Comparison of ENCODE assay signal across 8 cellular contexts in genomic region chr7:109386959-109387358, GRCh38.
"Had no signal": no experiment of that assay in that cellular context is flagged by ENCODE, and none has a peak within 500 bp of the region (broad histone marks: within the 10 kb centered on the region; RNA-seq: fewer than 3 reads in every experiment).

No MANE protein-coding gene starts in this region.

- DNase-seq: GM23248, GOT3, H7, HFFc6, IMR-90 had no signal

- H3K27ac ChIP-seq: GM23248 had no signal

- H3K4me1 ChIP-seq: HAP-1 had no signal

- H3K4me3 ChIP-seq: GM23248, HAP-1, K562 had no signal

- H2AFZ ChIP-seq: GM23248 had no signal

- H3K9ac ChIP-seq: GM23248 had no signal

- H3K36me3 ChIP-seq: HAP-1 had no signal

- H3K9me3 ChIP-seq: HAP-1 had no signal

- ATAC-seq: HCT116, K562 had no signal

- H3K27ac Mint-ChIP-seq: HFFc6 had no signal

- H3K4me3 Mint-ChIP-seq: HFFc6 had no signal
